Comparison of ENCODE assay signal across 17 cellular contexts in genomic region chr15:78018445-78018844, GRCh38. TPM values are rescaled to one million over a fixed set of nuclear protein-coding genes. Genes with fewer than 3 reads are reported as not detected.
DNase-seq lines count a peak whose midpoint lies in the region; ATAC-seq and TF ChIP-seq lines count a peak whose summit lies in the region.
"Had no signal": no experiment of that assay in that cellular context is flagged by ENCODE, and none has a peak within 500 bp of the region (broad histone marks: within the 10 kb centered on the region; RNA-seq: fewer than 3 reads in every experiment).

No MANE protein-coding gene starts in this region.

- no peak for ATAC-seq in activated CD8-positive, alpha-beta T cell treated with anti-CD3 and anti-CD28 coated beads, Interleukin-2, amount 10 ng/mL, durations not matched to agents 7 days and 5 days
- ATAC-seq in activated CD8-positive, alpha-beta T cell treated with anti-CD3 and anti-CD28 coated beads for 36 hours = no peak
- no peak for ATAC-seq in T-helper 17 cell
- ATAC-seq in right lobe of liver = peak; percentile 55 to 68 (median 65)
- ATAC-seq: A549 had no signal

- intact Hi-C loops in activated CD8-positive, alpha-beta T cell treated with anti-CD3 and anti-CD28 coated beads for 36 hours (cut with micrococcal nuclease) = no loop called here
- intact Hi-C loops in right lobe of liver (cut with DNase I) (no loop called here), cardiac septum (cut with DNase I) (no loop called here)

- no peak overlapping the region for H3K4me3 Mint-ChIP-seq in activated CD8-positive, alpha-beta T cell treated with anti-CD3 and anti-CD28 coated beads, Interleukin-2, amount 10 ng/mL, durations not matched to agents 7 days and 5 days
- H3K4me3 Mint-ChIP-seq in activated CD8-positive, alpha-beta T cell treated with anti-CD3 and anti-CD28 coated beads for 36 hours = no peak overlapping the region
- no peak overlapping the region for H3K4me3 Mint-ChIP-seq in T-helper 17 cell
- H3K4me3 Mint-ChIP-seq: nephron progenitor cell had no signal

- H3K36me3 ChIP-seq in right lobe of liver (peaks cover 0 to 13% (median 9%) of the 10 kb centered on the region in 4 donors), subcutaneous abdominal adipose tissue (ENCODE audit: control insufficient read depth in 5 of 5, insufficient read depth in 5 of 5, low read length in 5 of 5) (peaks cover 20 to 64% (median 53%) of the 10 kb centered on the region in 5 donors)

- peak overlapping the region; percentile 0 to 85 (median 85) for H3K27ac ChIP-seq in right lobe of liver
- peak overlapping the region; percentile 68 for H3K27ac ChIP-seq in subcutaneous abdominal adipose tissue (ENCODE audit: low read depth, low read length)
- H3K27ac ChIP-seq: A549, brain microvascular endothelial cell, PC-9 had no signal

- peak overlapping the region in 2 of 5 donors; percentile 36 to 57 for H3K9ac ChIP-seq in subcutaneous abdominal adipose tissue (ENCODE audit: low read length in 5 of 5)
- H3K9ac ChIP-seq: SK-N-SH had no signal

- H3K27me3 ChIP-seq in right lobe of liver (no peaks in the 10 kb centered on the region), subcutaneous abdominal adipose tissue (ENCODE audit: control insufficient read depth in 5 of 5, insufficient read depth in 4 of 5, low read length in 5 of 5) (no peaks in the 10 kb centered on the region)
- H3K27me3 ChIP-seq: brain microvascular endothelial cell had no signal

- H3K4me3 ChIP-seq in right lobe of liver (no peak overlapping the region), subcutaneous abdominal adipose tissue (ENCODE audit: low read depth in 1 of 5, low read length in 5 of 5) (no peak overlapping the region)
- H3K4me3 ChIP-seq: A549, PC-9 had no signal

- H3K27me3 Mint-ChIP-seq in activated CD8-positive, alpha-beta T cell treated with anti-CD3 and anti-CD28 coated beads, Interleukin-2, amount 10 ng/mL, durations not matched to agents 7 days and 5 days (ENCODE audit: low read depth) = no peaks in the 10 kb centered on the region
- no peaks in the 10 kb centered on the region for H3K27me3 Mint-ChIP-seq in activated CD8-positive, alpha-beta T cell treated with anti-CD3 and anti-CD28 coated beads for 36 hours
- H3K27me3 Mint-ChIP-seq in T-helper 17 cell = no peaks in the 10 kb centered on the region

- no peaks in the 10 kb centered on the region for H3K9me3 ChIP-seq in T-helper 17 cell (ENCODE audit: control insufficient read depth, low read length, poor library complexity, severe bottlenecking)
- H3K9me3 ChIP-seq in right lobe of liver = no peaks in the 10 kb centered on the region
- no peaks in the 10 kb centered on the region for H3K9me3 ChIP-seq in subcutaneous abdominal adipose tissue (ENCODE audit: control insufficient read depth in 5 of 5, low read length in 5 of 5)
- H3K9me3 ChIP-seq: A549, Caco-2, SK-N-SH had no signal

- peak overlapping the region; percentile 14 for H3K27ac Mint-ChIP-seq in activated CD8-positive, alpha-beta T cell treated with anti-CD3 and anti-CD28 coated beads, Interleukin-2, amount 10 ng/mL, durations not matched to agents 7 days and 5 days
- no peak overlapping the region for H3K27ac Mint-ChIP-seq in activated CD8-positive, alpha-beta T cell treated with anti-CD3 and anti-CD28 coated beads for 36 hours
- peak overlapping the region; percentile 66 for H3K27ac Mint-ChIP-seq in T-helper 17 cell

- no peaks in the 10 kb centered on the region for H3K9me3 Mint-ChIP-seq in activated CD8-positive, alpha-beta T cell treated with anti-CD3 and anti-CD28 coated beads, Interleukin-2, amount 10 ng/mL, durations not matched to agents 7 days and 5 days (ENCODE audit: insufficient read depth)
- H3K9me3 Mint-ChIP-seq in activated CD8-positive, alpha-beta T cell treated with anti-CD3 and anti-CD28 coated beads for 36 hours = no peaks in the 10 kb centered on the region
- H3K9me3 Mint-ChIP-seq: nephron progenitor cell had no signal

- peaks cover 79% of the 10 kb centered on the region for H3K36me3 Mint-ChIP-seq in activated CD8-positive, alpha-beta T cell treated with anti-CD3 and anti-CD28 coated beads, Interleukin-2, amount 10 ng/mL, durations not matched to agents 7 days and 5 days (ENCODE audit: low read depth)
- peaks cover 43% of the 10 kb centered on the region for H3K36me3 Mint-ChIP-seq in activated CD8-positive, alpha-beta T cell treated with anti-CD3 and anti-CD28 coated beads for 36 hours (ENCODE audit: low read depth)
- H3K36me3 Mint-ChIP-seq in T-helper 17 cell (ENCODE audit: low read depth) = peaks cover 6% of the 10 kb centered on the region

- POLR2A ChIA-PET in activated CD8-positive, alpha-beta T cell treated with anti-CD3 and anti-CD28 coated beads, Interleukin-2, amount 10 ng/mL, durations not matched to agents 7 days and 5 days (lab: Charles Lee) = interaction anchor here (1.2 kb wide), 1 partner anchor 43 kb away, joined by 3 read pairs; no protein-coding TSS in a partner anchor
- POLR2A ChIA-PET in activated CD8-positive, alpha-beta T cell treated with anti-CD3 and anti-CD28 coated beads for 36 hours (lab: Charles Lee) = interaction anchor here (0.9 to 2.3 kb wide), 3 partner anchors 17 to 44 kb away, joined by 3 to 9 read pairs (median 3); no protein-coding TSS in a partner anchor

- peaks cover 34% of the 10 kb centered on the region for H3K4me1 Mint-ChIP-seq in activated CD8-positive, alpha-beta T cell treated with anti-CD3 and anti-CD28 coated beads, Interleukin-2, amount 10 ng/mL, durations not matched to agents 7 days and 5 days (ENCODE audit: low read depth)
- peaks cover 14% of the 10 kb centered on the region for H3K4me1 Mint-ChIP-seq in activated CD8-positive, alpha-beta T cell treated with anti-CD3 and anti-CD28 coated beads for 36 hours (ENCODE audit: low read depth)
- peaks cover 30% of the 10 kb centered on the region for H3K4me1 Mint-ChIP-seq in T-helper 17 cell

- H3K4me1 ChIP-seq in right lobe of liver (peaks cover 0 to 74% (median 24%) of the 10 kb centered on the region in 4 donors), subcutaneous abdominal adipose tissue (ENCODE audit: control insufficient read depth in 5 of 5, insufficient read depth in 5 of 5, low read length in 5 of 5) (peaks cover 0 to 56% (median 42%) of the 10 kb centered on the region in 5 donors)
- H3K4me1 ChIP-seq: A549 had no signal

- TF ChIP-seq POLR2A in right lobe of liver (IDR thresholded peaks at IDR 0.05) = no peak

- WGBS in right lobe of liver (ENCODE audit: insufficient coverage, low coverage, low lambda C conversion rate, missing lambda C conversion rate) = 24% methylated on average over 4 of the region's 4 CpGs

- DNase-seq in activated CD8-positive, alpha-beta T cell treated with anti-CD3 and anti-CD28 coated beads, Interleukin-2, amount 10 ng/mL, durations not matched to agents 7 days and 5 days = no peak
- DNase-seq in activated CD8-positive, alpha-beta T cell treated with anti-CD3 and anti-CD28 coated beads for 36 hours = no peak
- DNase-seq in T-helper 17 cell = no peak
- DNase-seq in right lobe of liver = peak in 1 of 3 donors; percentile 77
- no peak for DNase-seq in stimulated activated CD4-positive, alpha-beta T cell treated with anti-CD3 and anti-CD28 coated beads, Interleukin-4, amount 100 ng/mL, for 24 hours
- no peak for DNase-seq in RPMI8226
- no peak for DNase-seq in cardiac septum (ENCODE audit: low spot score)
- DNase-seq: brain microvascular endothelial cell, Caco-2, H7, left cardiac atrium, NCI-H69, nephron progenitor cell, SK-N-SH had no signal

- no peak for TF ChIP-seq CTCF in activated CD8-positive, alpha-beta T cell treated with anti-CD3 and anti-CD28 coated beads for 36 hours (IDR thresholded peaks at IDR 0.05)
- no peak for TF ChIP-seq CTCF in right lobe of liver (IDR thresholded peaks at IDR 0.05)

- CTCF ChIA-PET in activated CD8-positive, alpha-beta T cell treated with anti-CD3 and anti-CD28 coated beads, Interleukin-2, amount 10 ng/mL, durations not matched to agents 7 days and 5 days (lab: Charles Lee) = interaction anchor here (0.8 to 11.7 kb wide), 13 partner anchors 9 to 222 kb away, joined by 3 to 83 read pairs (median 5); no protein-coding TSS in a partner anchor
- CTCF ChIA-PET in activated CD8-positive, alpha-beta T cell treated with anti-CD3 and anti-CD28 coated beads for 36 hours (lab: Charles Lee) = interaction anchor here (1.2 to 2.9 kb wide), 9 partner anchors 14 to 223 kb away, joined by 3 to 12 read pairs (median 6); no protein-coding TSS in a partner anchor

RNA-seq across cellular contexts. Expression of gene TBC1D2B, which starts 59.1 kb away (rescaled TPM):
- total RNA-seq in activated CD8-positive, alpha-beta T cell treated with anti-CD3 and anti-CD28 coated beads, Interleukin-2, amount 10 ng/mL, durations not matched to agents 7 days and 5 days = 100 to 1,000 TPM; 109 to 119 TPM
- total RNA-seq in activated CD8-positive, alpha-beta T cell treated with anti-CD3 and anti-CD28 coated beads for 36 hours = 10 to 100 TPM; 62.9 to 65.7 TPM
- total RNA-seq in T-helper 17 cell = 100 to 1,000 TPM in 1 of 2 donors, 10 to 100 TPM in 1; 91.0 to 130 TPM
- total RNA-seq in right lobe of liver = 10 to 100 TPM; 23.7 to 81.4 (median 29.6) TPM
- 11.3 TPM for total RNA-seq in cardiac septum

Comparison
In these comparisons a context has a peak if more than half of its experiments do, and no peak if none do; other contexts are left out.
1. ATAC-seq: peak in right lobe of liver (4 of 4); none in activated CD8-positive, alpha-beta T cell treated with anti-CD3 and anti-CD28 coated beads, Interleukin-2, amount 10 ng/mL, durations not matched to agents 7 days and 5 days (single experiment), activated CD8-positive, alpha-beta T cell treated with anti-CD3 and anti-CD28 coated beads for 36 hours (single experiment) and T-helper 17 cell (single experiment).